ENCODE assay signal across 10 cellular contexts in the genomic region with DNA sequence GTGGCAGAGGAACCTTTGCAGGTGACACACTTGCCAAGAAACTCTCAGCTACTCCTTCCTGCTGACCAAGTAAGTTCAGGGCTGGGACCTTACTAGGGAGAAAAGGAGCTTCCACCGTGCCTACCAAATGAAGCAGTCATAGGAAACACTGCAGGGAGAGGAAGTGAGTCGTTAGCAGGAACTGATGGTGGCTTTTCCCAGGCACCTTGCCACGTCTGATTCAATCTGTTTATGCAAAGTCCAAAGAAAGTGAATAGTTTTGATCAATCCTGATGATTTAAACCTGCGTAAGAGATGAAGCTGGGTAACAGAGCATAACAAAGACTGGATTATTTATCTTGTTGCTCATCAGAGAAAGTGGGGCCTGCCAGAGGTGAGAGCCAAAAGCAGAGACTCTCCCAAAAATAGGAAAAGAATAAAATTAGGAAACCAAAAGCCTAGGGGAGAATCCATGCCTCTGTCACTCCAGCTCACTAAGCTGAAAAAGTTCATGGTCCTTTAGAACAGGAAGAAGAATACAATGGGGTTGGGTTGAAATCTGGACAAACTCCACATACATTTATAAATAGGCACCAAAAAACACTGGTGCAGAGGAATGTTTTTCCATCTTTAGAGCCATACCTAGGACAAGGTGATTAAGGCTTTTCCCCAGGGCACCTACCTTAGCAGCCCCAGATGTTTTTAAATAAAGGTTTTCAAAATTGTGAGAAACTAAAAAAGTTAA. TPM values are rescaled to one million over a fixed set of nuclear protein-coding genes. Genes with fewer than 3 reads are reported as not detected.
DNase-seq lines count a peak whose midpoint lies in the region; ATAC-seq, FAIRE-seq and TF ChIP-seq lines count a peak whose summit lies in the region.
"Had no signal": no experiment of that assay in that cellular context is flagged by ENCODE, and none has a peak within 500 bp of the region (broad histone marks: within the 10 kb centered on the region; RNA-seq: fewer than 3 reads in every experiment).

No MANE protein-coding gene starts in this region.

- POLR2A ChIA-PET in A549 (lab: Yijun Ruan, JAX) (interaction anchor here (1.5 kb wide), 1 partner anchor 9 kb away, joined by 4 read pairs; a partner anchor contains a TSS), MCF 10A (lab: Yijun Ruan, JAX) (interaction anchor here (0.6 to 3.2 kb wide), 12 partner anchors 9 to 351 kb away, joined by 3 to 22 read pairs (median 4); a partner anchor contains a TSS)

- no peak for TF ChIP-seq RAD21 in A549 (conservative IDR thresholded peaks at IDR 0.05 in 1 of 2, IDR thresholded peaks at IDR 0.05 in 1 of 2)

- H3K27ac ChIP-seq in A549 (peak overlapping the region; percentile 4 to 68; a peak in 3 of 6 replicates), HUES64 (ENCODE audit: low read depth, low read length) (no peak overlapping the region), right lobe of liver (peak overlapping the region in 2 of 3 donors; percentile 36 to 44)

- 19% methylated on average over 4 of the region's 4 CpGs for WGBS in A549 (ENCODE audit: missing lambda C conversion rate)
- WGBS in HUES64: 37% methylated on average over 4 of the region's 4 CpGs
- WGBS in right lobe of liver (ENCODE audit: insufficient coverage, low coverage, low lambda C conversion rate, missing lambda C conversion rate): 14% methylated on average over 4 of the region's 4 CpGs

- H3K9me3 ChIP-seq in A549 (no peaks in the 10 kb centered on the region), HUES64 (ENCODE audit: insufficient read depth, low read depth, low read length) (no peaks in the 10 kb centered on the region), right lobe of liver (no peaks in the 10 kb centered on the region)

- TF ChIP-seq POLR2A in A549 (IDR thresholded peaks at IDR 0.05; ENCODE audit: low read length): no peak
- TF ChIP-seq POLR2A in right lobe of liver (IDR thresholded peaks at IDR 0.05): no peak

- TF ChIP-seq CTCF in A549 (IDR thresholded peaks at IDR 0.05) (no peak), MCF 10A (IDR thresholded peaks at IDR 0.05; ENCODE audit: unreplicated experiment) (no peak), right lobe of liver (IDR thresholded peaks at IDR 0.05) (no peak)

- no peak for TF ChIP-seq EP300 in A549 (IDR thresholded peaks at IDR 0.05)

- no peak overlapping the region for H3K4me3 Mint-ChIP-seq in MCF 10A (ENCODE audit: unreplicated experiment)

- no peak for FAIRE-seq in A549 (lab: Jason Lieb, UNC)
- FAIRE-seq: HTR-8/SVneo had no signal

- H3K4me3 ChIP-seq in A549 (no peak overlapping the region), HUES64 (ENCODE audit: low read length) (no peak overlapping the region), right lobe of liver (no peak overlapping the region)

- peak overlapping the region; percentile 11; the same call in 1 of the 2 replicates for H3K9ac ChIP-seq in HUES64 (ENCODE audit: low read depth, low read length)

- DNase-seq in A549 (ENCODE audit: low read depth in 1 of 2, low spot score in 1 of 2): peak in 1 of 2 experiments; percentile 26
- peak; percentile 95 for DNase-seq in MCF 10A (ENCODE audit: unreplicated experiment)
- no peak for DNase-seq in right lobe of liver
- DNase-seq in activated T-cell treated with anti-CD3 and anti-CD28 coated beads for 4 hours: no peak
- DNase-seq in DMS114 treated with DMSO at 0.1 percent for 48 hours (lab: John Stamatoyannopoulos, UW; ENCODE audit: unreplicated experiment): no peak

- H3K36me3 Mint-ChIP-seq in MCF 10A (ENCODE audit: insufficient read depth, unreplicated experiment): no peaks in the 10 kb centered on the region

- CTCF ChIA-PET in A549 (lab: Yijun Ruan, JAX): interaction anchor here (0.6 to 3.9 kb wide), 6 partner anchors 15 to 68 kb away, joined by 3 to 24 read pairs (median 4); a partner anchor contains a TSS
- CTCF ChIA-PET in MCF 10A (lab: Yijun Ruan, JAX): interaction anchor here (0.7 to 7.6 kb wide), 10 partner anchors 8 to 344 kb away, joined by 3 to 52 read pairs (median 4); a partner anchor contains a TSS

- no peaks in the 10 kb centered on the region for H3K27me3 Mint-ChIP-seq in MCF 10A (ENCODE audit: insufficient read depth, unreplicated experiment)

- H3K4me1 ChIP-seq in A549 (peaks cover 25% of the 10 kb centered on the region), HUES64 (ENCODE audit: insufficient read depth, low read length) (peaks cover 14% of the 10 kb centered on the region; the same call in 1 of the 2 replicates), right lobe of liver (no peaks in the 10 kb centered on the region)

- peak overlapping the region; percentile 60 for H3K27ac Mint-ChIP-seq in MCF 10A (ENCODE audit: low read depth, unreplicated experiment)

- intact Hi-C loops in MCF 10A (cut with micrococcal nuclease) (no loop called here), right lobe of liver (cut with DNase I) (no loop called here)

- peaks cover 22% of the 10 kb centered on the region for H3K4me1 Mint-ChIP-seq in MCF 10A (ENCODE audit: insufficient read depth, unreplicated experiment)

- TSS peak; percentile 75 for BruUV-seq in MCF 10A (replicated peaks; lab: Mats Ljungman, UMichigan)

- H3K9me3 Mint-ChIP-seq in MCF 10A (ENCODE audit: unreplicated experiment): no peaks in the 10 kb centered on the region

- H3K4me2 ChIP-seq in A549: peak overlapping the region; percentile 40; the same call in 2 of the 3 replicates

- H3K36me3 ChIP-seq in HUES64 (ENCODE audit: insufficient read depth, low read length) (no peaks in the 10 kb centered on the region), right lobe of liver (no peaks in the 10 kb centered on the region)

- H3K27me3 ChIP-seq in HUES64 (ENCODE audit: insufficient read depth, low read length) (no peaks in the 10 kb centered on the region), right lobe of liver (no peaks in the 10 kb centered on the region)

- ATAC-seq in A549: peak in 1 of 2 experiments; percentile 62; a peak in 3 of 6 replicates
- peak; percentile 67 to 92 (median 79) for ATAC-seq in right lobe of liver
- no peak for ATAC-seq in HG02973 (IDR thresholded peaks at IDR 0.05; ENCODE audit: unreplicated experiment)
- no peak for ATAC-seq in HG03045 (IDR thresholded peaks at IDR 0.05; ENCODE audit: unreplicated experiment)

TF ChIP-seq in A549, 52 proteins besides CTCF, POLR2A, EP300 and RAD21 (continues in another document):
- TF ChIP-seq JUN (IDR thresholded peaks at IDR 0.05) (no peak), TFCP2L1 (CRISPR knock-in tag; IDR thresholded peaks at IDR 0.05) (no peak), BHLHE40 (IDR thresholded peaks at IDR 0.05; ENCODE audit: low read depth, low read length) (no peak), MYC (IDR thresholded peaks at IDR 0.05; ENCODE audit: borderline replicate concordance, low read length) (no peak), RNF2 (IDR thresholded peaks at IDR 0.05; ENCODE audit: borderline replicate concordance, low read depth) (no peak)
- TF ChIP-seq, protein P1, sequence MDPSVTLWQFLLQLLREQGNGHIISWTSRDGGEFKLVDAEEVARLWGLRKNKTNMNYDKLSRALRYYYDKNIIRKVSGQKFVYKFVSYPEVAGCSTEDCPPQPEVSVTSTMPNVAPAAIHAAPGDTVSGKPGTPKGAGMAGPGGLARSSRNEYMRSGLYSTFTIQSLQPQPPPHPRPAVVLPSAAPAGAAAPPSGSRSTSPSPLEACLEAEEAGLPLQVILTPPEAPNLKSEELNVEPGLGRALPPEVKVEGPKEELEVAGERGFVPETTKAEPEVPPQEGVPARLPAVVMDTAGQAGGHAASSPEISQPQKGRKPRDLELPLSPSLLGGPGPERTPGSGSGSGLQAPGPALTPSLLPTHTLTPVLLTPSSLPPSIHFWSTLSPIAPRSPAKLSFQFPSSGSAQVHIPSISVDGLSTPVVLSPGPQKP (IDR thresholded peaks at IDR 0.05; ENCODE audit: low read depth, low read length): no peak

RNA-seq across cellular contexts. Expression of a gene that starts 9.3 kb away (rescaled TPM):
- polyA plus RNA-seq in A549 (2011; rRNA removed) (90.4 and 97.0 TPM in 2 replicates), A549 (2017; fragmentation: RNase III; extraction: RNeasy Plus Mini Kit Qiagen cat#74134 plus additional on column Dnase treatment) (201 to 239 TPM (median 226 TPM) in 3 replicates)
- polyA plus RNA-seq in A549 (2012; cell fraction: cytosol; rRNA removed): 80.9 and 104 TPM in 2 replicates
- polyA plus RNA-seq in A549 (2012; cell fraction: nucleus; rRNA removed): 51.2 and 56.7 TPM in 2 replicates
- polyA minus RNA-seq in A549 (2011; rRNA and poly(A)+ RNA removed): 58.8 and 72.3 TPM in 2 replicates
- polyA plus RNA-seq in HUES64 (2013, experiment 1 of 2): 60.7 TPM
- 69.3 TPM for polyA plus RNA-seq in HUES64 (2013, experiment 2 of 2)
- total RNA-seq in MCF 10A (2022) (94.7 and 102 TPM in 2 replicates), right lobe of liver (10 to 100 TPM in 5 of 6 experiments, 1 to 10 TPM in 1; 9.8 to 30.8 (median 14.7) TPM)

RNA-seq across cellular contexts. Expression of a gene that starts 34.2 kb away (rescaled TPM):
- polyA plus RNA-seq in A549 (2011; rRNA removed) (4.2 and 5.0 TPM in 2 replicates), A549 (2017; fragmentation: RNase III; extraction: RNeasy Plus Mini Kit Qiagen cat#74134 plus additional on column Dnase treatment) (3.4 to 5.1 TPM (median 3.5 TPM) in 3 replicates)
- polyA plus RNA-seq in A549 (2012; cell fraction: cytosol; rRNA removed): 3.0 and 4.3 TPM in 2 replicates
- 4.0 and 6.1 TPM in 2 replicates for polyA plus RNA-seq in A549 (2012; cell fraction: nucleus; rRNA removed)
- polyA minus RNA-seq in A549 (2011; rRNA and poly(A)+ RNA removed): 1.3 and 1.4 TPM in 2 replicates
- 1.6 TPM for polyA plus RNA-seq in HUES64 (2013, experiment 1 of 2)
- polyA plus RNA-seq in HUES64 (2013, experiment 2 of 2): 2.0 TPM
- total RNA-seq in MCF 10A (2022) (20.6 and 55.7 TPM in 2 replicates), right lobe of liver (1 to 10 TPM in 2 of 6 experiments, under 1 TPM in 4; 0.42 to 1.8 (median 0.78) TPM)

RNA-seq across cellular contexts. Expression of a gene that starts 47.8 kb away (rescaled TPM):
- polyA plus RNA-seq in A549 (2011; rRNA removed): not detected in 2 replicates
- polyA plus RNA-seq in A549 (2012; cell fraction: cytosol; rRNA removed): 0.01 TPM in 1 of 2 replicates, not detected in the other
- polyA plus RNA-seq in A549 (2012; cell fraction: nucleus; rRNA removed): 0.02 and 0.06 TPM in 2 replicates
- polyA plus RNA-seq in A549 (2017; fragmentation: RNase III; extraction: RNeasy Plus Mini Kit Qiagen cat#74134 plus additional on column Dnase treatment): not detected in 3 replicates
- 0.08 TPM in 1 of 2 replicates, not detected in the other for polyA minus RNA-seq in A549 (2011; rRNA and poly(A)+ RNA removed)
- polyA plus RNA-seq in HUES64 (2013, experiment 1 of 2): not detected
- not detected for polyA plus RNA-seq in HUES64 (2013, experiment 2 of 2)
- total RNA-seq in MCF 10A (2022): 0.37 TPM in 1 of 2 replicates, not detected in the other
- not detected for total RNA-seq in right lobe of liver
- polyA plus RNA-seq: neural cell had no signal

Comparison
In these comparisons a context has a peak if more than half of its experiments do, and no peak if none do; other contexts are left out.
1. ATAC-seq: peak in right lobe of liver (4 of 4); none in HG02973 (single experiment) and HG03045 (single experiment).